In genomic region chr20:20734475-20734948, GRCh38 we compare ENCODE assay signal across 11 cellular contexts. TPM values are rescaled to one million over a fixed set of nuclear protein-coding genes. Genes with fewer than 3 reads are reported as not detected.
A peak's percentile ranks its signal among the peaks of the same experiment; 100 is the strongest.
DNase-seq lines count a peak whose midpoint lies in the region; ATAC-seq, FAIRE-seq and TF ChIP-seq lines count a peak whose summit lies in the region.
"Had no signal": no experiment of that assay in that cellular context is flagged by ENCODE, and none has a peak within 500 bp of the region (broad histone marks: within the 10 kb centered on the region; RNA-seq: fewer than 3 reads in every experiment).

No MANE protein-coding gene starts in this region.

- POLR2A ChIA-PET in activated CD8-positive, alpha-beta T cell treated with anti-CD3 and anti-CD28 coated beads for 36 hours (lab: Charles Lee) = no interaction called here

- peak overlapping the region; percentile 82 for H3K27ac Mint-ChIP-seq in activated CD8-positive, alpha-beta T cell treated with anti-CD3 and anti-CD28 coated beads for 36 hours

- H4K20me1 ChIP-seq in smooth muscle cell (ENCODE audit: low read depth) = no peaks in the 10 kb centered on the region

- CTCF ChIA-PET in activated CD8-positive, alpha-beta T cell treated with anti-CD3 and anti-CD28 coated beads for 36 hours (lab: Charles Lee) = no interaction called here

- peak; percentile 17 to 55 for ATAC-seq in activated CD4-positive, CD25-positive, alpha-beta regulatory T cell treated with anti-CD3 and anti-CD28 coated beads, Interleukin-2, amount 50 U/mL, for 24 hours
- peak; percentile 82 for ATAC-seq in activated CD8-positive, alpha-beta T cell treated with anti-CD3 and anti-CD28 coated beads for 36 hours
- ATAC-seq in HG02970 (IDR thresholded peaks at IDR 0.05; ENCODE audit: low FRiP score, unreplicated experiment) = no peak

- H3K9me3 Mint-ChIP-seq in activated CD8-positive, alpha-beta T cell treated with anti-CD3 and anti-CD28 coated beads for 36 hours = no peaks in the 10 kb centered on the region

- no peaks in the 10 kb centered on the region for H3K27me3 ChIP-seq in HL-60 (ENCODE audit: insufficient read depth, poor library complexity, severe bottlenecking)
- no peaks in the 10 kb centered on the region for H3K27me3 ChIP-seq in smooth muscle cell (ENCODE audit: low read depth)
- H3K27me3 ChIP-seq: pancreas had no signal

- intact Hi-C loops in activated CD8-positive, alpha-beta T cell treated with anti-CD3 and anti-CD28 coated beads for 36 hours (cut with micrococcal nuclease) = no loop called here

- H3K4me1 ChIP-seq in smooth muscle cell (ENCODE audit: low read depth) = peaks cover 4% of the 10 kb centered on the region
- H3K4me1 ChIP-seq: pancreas had no signal

- H3K36me3 ChIP-seq in smooth muscle cell (ENCODE audit: low read depth) = no peaks in the 10 kb centered on the region
- H3K36me3 ChIP-seq: pancreas had no signal

- no peak for FAIRE-seq in urothelium cell line (lab: Jason Lieb, UNC)

- no peak for DNase-seq in activated CD4-positive, CD25-positive, alpha-beta regulatory T cell treated with anti-CD3 and anti-CD28 coated beads, Interleukin-2, amount 50 U/mL, for 72 hours
- DNase-seq in HL-60 (ENCODE audit: low read depth in 1 of 2, low spot score in 1 of 2) = peak; percentile 91 to 95
- peak; percentile 76 for DNase-seq in activated CD8-positive, alpha-beta T cell treated with anti-CD3 and anti-CD28 coated beads for 36 hours
- no peak for DNase-seq in smooth muscle cell (lab: John Stamatoyannopoulos, UW; ENCODE audit: unreplicated experiment)
- DNase-seq in urothelium cell line (ENCODE audit: low spot score) = no peak
- DNase-seq in DMS79 (lab: John Stamatoyannopoulos, UW) = no peak
- DNase-seq: glutamatergic neuron, pancreas had no signal

- TF ChIP-seq CTCF in HL-60 (IDR thresholded peaks at IDR 0.05; ENCODE audit: insufficient read depth, low read length) (no peak), smooth muscle cell (IDR thresholded peaks at IDR 0.05; ENCODE audit: borderline replicate concordance, insufficient read depth, poor library complexity, severe bottlenecking) (no peak)
- TF ChIP-seq CTCF in activated CD8-positive, alpha-beta T cell treated with anti-CD3 and anti-CD28 coated beads for 36 hours (IDR thresholded peaks at IDR 0.05) = no peak

- no peak overlapping the region for H3K4me3 Mint-ChIP-seq in activated CD8-positive, alpha-beta T cell treated with anti-CD3 and anti-CD28 coated beads for 36 hours

- peak overlapping the region; percentile 94 for H3K27ac ChIP-seq in HL-60 (replicated peaks)
- H3K27ac ChIP-seq in smooth muscle cell (ENCODE audit: low read depth) = peak overlapping the region; percentile 22
- H3K27ac ChIP-seq: pancreas, RWPE1 had no signal

- no peaks in the 10 kb centered on the region for H3K27me3 Mint-ChIP-seq in activated CD8-positive, alpha-beta T cell treated with anti-CD3 and anti-CD28 coated beads for 36 hours

- peak overlapping the region; percentile 57 for H2AFZ ChIP-seq in smooth muscle cell (ENCODE audit: low read depth)

- no peak overlapping the region for H3K9ac ChIP-seq in smooth muscle cell (ENCODE audit: low read depth)

- H3K79me2 ChIP-seq in smooth muscle cell (ENCODE audit: low read depth) = no peaks in the 10 kb centered on the region

- no peaks in the 10 kb centered on the region for H3F3A ChIP-seq in smooth muscle cell (ENCODE audit: low read depth)

- H3K4me3 ChIP-seq in HL-60 (replicated peaks; ENCODE audit: insufficient read depth, low read length) (no peak overlapping the region), smooth muscle cell (no peak overlapping the region)
- H3K4me3 ChIP-seq: pancreas had no signal

- H3K4me1 Mint-ChIP-seq in activated CD8-positive, alpha-beta T cell treated with anti-CD3 and anti-CD28 coated beads for 36 hours (ENCODE audit: low read depth) = peaks cover 19% of the 10 kb centered on the region

- no peak overlapping the region for H3K4me2 ChIP-seq in smooth muscle cell

- H3K36me3 Mint-ChIP-seq in activated CD8-positive, alpha-beta T cell treated with anti-CD3 and anti-CD28 coated beads for 36 hours (ENCODE audit: low read depth) = no peaks in the 10 kb centered on the region

- 54% methylated on average over 3 of the region's 3 CpGs for WGBS in smooth muscle cell (ENCODE audit: low lambda C conversion rate)

- no peaks in the 10 kb centered on the region for H3K9me3 ChIP-seq in smooth muscle cell (replicated peaks; ENCODE audit: low read depth)
- H3K9me3 ChIP-seq: pancreas had no signal

RNA-seq across cellular contexts. Expression of gene RALGAPA2, which starts 22.1 kb away (rescaled TPM):
- 10 to 100 TPM; 14.3 to 17.2 TPM for total RNA-seq in activated CD8-positive, alpha-beta T cell treated with anti-CD3 and anti-CD28 coated beads for 36 hours
- total RNA-seq in smooth muscle cell = 5.7 and 6.2 TPM in 2 replicates
- polyA plus RNA-seq in smooth muscle cell = 2.8 and 3.5 TPM in 2 replicates

Comparison
In these comparisons a context has a peak if more than half of its experiments do, and no peak if none do; other contexts are left out.
1. DNase-seq: peak in HL-60 (2 of 2) and activated CD8-positive, alpha-beta T cell treated with anti-CD3 and anti-CD28 coated beads for 36 hours (single experiment); none in activated CD4-positive, CD25-positive, alpha-beta regulatory T cell treated with anti-CD3 and anti-CD28 coated beads, Interleukin-2, amount 50 U/mL, for 72 hours (single experiment), smooth muscle cell (single experiment), urothelium cell line (single experiment) and DMS79 (single experiment).